In genomic region chr10:93221521-93221920, GRCh38 we compare ENCODE assay signal across 26 cellular contexts.
"Had no signal": no experiment of that assay in that cellular context is flagged by ENCODE, and none has a peak within 500 bp of the region (broad histone marks: within the 10 kb centered on the region; RNA-seq: fewer than 3 reads in every experiment).

No MANE protein-coding gene starts in this region.

- H3K27ac ChIP-seq: heart right ventricle, hepatocyte, left lung, lower lobe of right lung, ovary, skin epidermis, stomach, testis, thyroid gland, transverse colon, upper lobe of right lung had no signal

- H3K4me1 ChIP-seq: left lung, lower lobe of right lung, stomach, testis, thyroid gland, transverse colon, upper lobe of right lung had no signal

- DNase-seq: heart right ventricle; left colon; left lung; lower lobe of right lung; mammary epithelial cell; naive B cell; natural killer cell; ovary; retina; right cardiac atrium; stimulated activated CD4-positive, alpha-beta T cell treated with anti-CD3 and anti-CD28 coated beads, Interleukin-12 subunit alpha, Interleukin-12 subunit beta, amount 100 ng/mL, for 4 hours; stimulated activated CD4-positive, alpha-beta T cell treated with anti-CD3 and anti-CD28 coated beads, Interleukin-15, amount 100 ng/mL, for 24 hours; stimulated activated CD4-positive, alpha-beta T cell treated with anti-CD3 and anti-CD28 coated beads, Interleukin-2, amount 100 ng/mL, for 24 hours; stimulated activated CD4-positive, alpha-beta T cell treated with anti-CD3 and anti-CD28 coated beads, Interleukin-4, amount 100 ng/mL, for 1 hour; stimulated activated naive B cell treated with anti-CD40 and anti-IgM and Interleukin-4, amounts not matched to agents 10 μg/mL and 1 μg/mL and 100 μg/mL, for 72 hours; stimulated activated naive CD8-positive, alpha-beta T cell treated with anti-CD3 and anti-CD28 coated beads, Interleukin-15, Interleukin-2, amounts not matched to agents 100 U/mL and 50 U/mL, for 24 hours; stomach; testis; thyroid gland; transverse colon; upper lobe of right lung had no signal

- H3K36me3 ChIP-seq: heart right ventricle, left lung, lower lobe of right lung, ovary, stomach, thyroid gland, transverse colon, upper lobe of right lung had no signal

- FAIRE-seq: keratinocyte, urothelium cell line had no signal

- H3K4me3 ChIP-seq: heart right ventricle, hepatocyte, left lung, lower lobe of right lung, ovary, skin epidermis, stomach, thyroid gland, transverse colon, upper lobe of right lung had no signal

- H3K79me2 ChIP-seq: hepatocyte had no signal

- H2AFZ ChIP-seq: hepatocyte had no signal

- H3K9me3 ChIP-seq: left lung, lower lobe of right lung, ovary, stomach, testis, thyroid gland, transverse colon, upper lobe of right lung had no signal

- H3K4me2 ChIP-seq: hepatocyte had no signal

- ATAC-seq: heart right ventricle; left colon; left lung; natural killer cell; sciatic nerve; stimulated activated naive B cell treated with anti-CD40 and anti-IgM and Interleukin-4, amounts not matched to agents 10 μg/mL and 1 μg/mL and 100 μg/mL, for 72 hours; stimulated activated naive CD8-positive, alpha-beta T cell treated with anti-CD3 and anti-CD28 coated beads, Interleukin-15, Interleukin-2, amounts not matched to agents 100 U/mL and 50 U/mL, for 24 hours; upper lobe of right lung had no signal

- H3K27me3 ChIP-seq: heart right ventricle, hepatocyte, left lung, ovary, testis, thyroid gland, transverse colon, upper lobe of right lung had no signal
